In genomic region chrX:10769696-10770619, GRCh38 we compare ENCODE assay signal across 10 cellular contexts.
DNase-seq lines count a peak whose midpoint lies in the region; ATAC-seq and TF ChIP-seq lines count a peak whose summit lies in the region.
"Had no signal": no experiment of that assay in that cellular context is flagged by ENCODE, and none has a peak within 500 bp of the region (broad histone marks: within the 10 kb centered on the region; RNA-seq: fewer than 3 reads in every experiment).

No MANE protein-coding gene starts in this region.

- no peaks in the 10 kb centered on the region for H3K9me3 Mint-ChIP-seq in WTC11
- H3K9me3 Mint-ChIP-seq: T-helper 1 cell treated with Interleukin-12 subunit alpha and Interleukin-12 subunit beta and Interleukin-4 antibody, amounts not matched to agents 30 μg/mL and 1 μg/mL, for 36 hours had no signal

- peak; percentile 20 for DNase-seq in Ammon's horn (ENCODE audit: low spot score)
- DNase-seq in NCI-H1417 (lab: John Stamatoyannopoulos, UW), result peak; percentile 75 to 94 (median 78)
- no peak for DNase-seq in WTC11 (ENCODE audit: low spot score)
- peak; percentile 82 for DNase-seq in left kidney (ENCODE audit: low read depth, low spot score)
- no peak for DNase-seq in stimulated activated naive CD4-positive, alpha-beta T cell (lab: John Stamatoyannopoulos, UW)
- DNase-seq in stimulated activated CD4-positive, alpha-beta T cell treated with anti-CD3 and anti-CD28 coated beads, Interleukin-12 subunit alpha, Interleukin-12 subunit beta, amount 100 ng/mL, for 4 hours, result no peak
- DNase-seq: effector CD4-positive, alpha-beta T cell had no signal

- CTCF ChIA-PET in WTC11 (lab: Charles Lee), result interaction anchor here (0.6 to 2.5 kb wide), 22 partner anchors 9 to 365 kb away, joined by 3 to 28 read pairs (median 3); partner anchors contain the start of gene MID1

- POLR2A ChIA-PET in WTC11 (lab: Charles Lee), result no interaction called here

- H3K4me3 Mint-ChIP-seq in WTC11, result peak overlapping the region; percentile 34
- H3K4me3 Mint-ChIP-seq: T-helper 1 cell treated with Interleukin-12 subunit alpha and Interleukin-12 subunit beta and Interleukin-4 antibody, amounts not matched to agents 30 μg/mL and 1 μg/mL, for 36 hours had no signal

- no peak for TF ChIP-seq CTCF in WTC11 (IDR thresholded peaks at IDR 0.05)

- peaks cover 10% of the 10 kb centered on the region for H3K27me3 Mint-ChIP-seq in WTC11 (ENCODE audit: low read depth)

- peak; percentile 61 for ATAC-seq in WTC11
- ATAC-seq in activated CD4-positive, CD25-positive, alpha-beta regulatory T cell treated with anti-CD3 and anti-CD28 coated beads, Interleukin-2, amount 50 U/mL, for 24 hours, result no peak
- no peak for ATAC-seq in HG03025 (IDR thresholded peaks at IDR 0.05; ENCODE audit: low FRiP score, unreplicated experiment)

- H3K4me1 Mint-ChIP-seq in WTC11, result peaks cover 19% of the 10 kb centered on the region

- H3K36me3 Mint-ChIP-seq in WTC11, result no peaks in the 10 kb centered on the region

- peak overlapping the region; percentile 74 for H3K27ac Mint-ChIP-seq in WTC11
- H3K27ac Mint-ChIP-seq: T-helper 1 cell treated with Interleukin-12 subunit alpha and Interleukin-12 subunit beta and Interleukin-4 antibody, amounts not matched to agents 30 μg/mL and 1 μg/mL, for 36 hours had no signal

TF ChIP-seq in WTC11, 78 proteins besides CTCF, POLR2A, EP300 and RAD21:
- TF ChIP-seq FOXJ3 (CRISPR knock-in tag; IDR thresholded peaks at IDR 0.05; ENCODE audit: borderline replicate concordance) (no peak), SOX15 (CRISPR knock-in tag; IDR thresholded peaks at IDR 0.05) (no peak), PRRX2 (CRISPR knock-in tag; IDR thresholded peaks at IDR 0.05) (no peak), ZNF121 (CRISPR knock-in tag; IDR thresholded peaks at IDR 0.05) (no peak), ZNF396 (CRISPR knock-in tag; IDR thresholded peaks at IDR 0.05; ENCODE audit: borderline replicate concordance) (no peak)
- TF ChIP-seq, protein P1, sequence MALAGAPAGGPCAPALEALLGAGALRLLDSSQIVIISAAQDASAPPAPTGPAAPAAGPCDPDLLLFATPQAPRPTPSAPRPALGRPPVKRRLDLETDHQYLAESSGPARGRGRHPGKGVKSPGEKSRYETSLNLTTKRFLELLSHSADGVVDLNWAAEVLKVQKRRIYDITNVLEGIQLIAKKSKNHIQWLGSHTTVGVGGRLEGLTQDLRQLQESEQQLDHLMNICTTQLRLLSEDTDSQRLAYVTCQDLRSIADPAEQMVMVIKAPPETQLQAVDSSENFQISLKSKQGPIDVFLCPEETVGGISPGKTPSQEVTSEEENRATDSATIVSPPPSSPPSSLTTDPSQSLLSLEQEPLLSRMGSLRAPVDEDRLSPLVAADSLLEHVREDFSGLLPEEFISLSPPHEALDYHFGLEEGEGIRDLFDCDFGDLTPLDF (CRISPR knock-in tag; IDR thresholded peaks at IDR 0.05), result no peak
- TF ChIP-seq, protein P2, sequence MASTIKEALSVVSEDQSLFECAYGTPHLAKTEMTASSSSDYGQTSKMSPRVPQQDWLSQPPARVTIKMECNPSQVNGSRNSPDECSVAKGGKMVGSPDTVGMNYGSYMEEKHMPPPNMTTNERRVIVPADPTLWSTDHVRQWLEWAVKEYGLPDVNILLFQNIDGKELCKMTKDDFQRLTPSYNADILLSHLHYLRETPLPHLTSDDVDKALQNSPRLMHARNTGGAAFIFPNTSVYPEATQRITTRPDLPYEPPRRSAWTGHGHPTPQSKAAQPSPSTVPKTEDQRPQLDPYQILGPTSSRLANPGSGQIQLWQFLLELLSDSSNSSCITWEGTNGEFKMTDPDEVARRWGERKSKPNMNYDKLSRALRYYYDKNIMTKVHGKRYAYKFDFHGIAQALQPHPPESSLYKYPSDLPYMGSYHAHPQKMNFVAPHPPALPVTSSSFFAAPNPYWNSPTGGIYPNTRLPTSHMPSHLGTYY (CRISPR knock-in tag; IDR thresholded peaks at IDR 0.05), result no peak

Comparison
In these comparisons a context has a peak if more than half of its experiments do, and no peak if none do; other contexts are left out.
1. DNase-seq: peak in Ammon's horn (single experiment), NCI-H1417 (3 of 3) and left kidney (single experiment); none in WTC11 (single experiment), stimulated activated naive CD4-positive, alpha-beta T cell (0 of 6) and stimulated activated CD4-positive, alpha-beta T cell treated with anti-CD3 and anti-CD28 coated beads, Interleukin-12 subunit alpha, Interleukin-12 subunit beta, amount 100 ng/mL, for 4 hours (single experiment).